In the genomic region with DNA sequence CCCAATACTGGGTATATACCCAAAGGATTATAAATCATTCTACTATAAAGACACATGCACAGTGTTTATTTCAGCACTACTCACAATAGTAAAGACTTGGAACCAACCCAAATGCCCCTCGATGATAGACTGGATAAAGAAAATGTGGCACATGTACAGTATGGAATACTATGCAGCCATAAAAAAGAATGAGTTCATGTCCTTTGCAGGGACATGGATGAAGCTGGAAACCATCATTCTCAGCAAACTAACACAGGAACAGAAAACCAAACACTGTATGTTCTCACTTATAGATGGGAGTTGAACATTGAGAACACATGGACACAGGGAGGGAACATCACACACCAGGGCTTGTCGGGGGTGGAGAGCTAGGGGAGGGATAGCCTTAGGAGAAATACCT, we compare ENCODE assay signal across 2 cellular contexts. TPM values are rescaled to one million over a fixed set of nuclear protein-coding genes. Genes with fewer than 3 reads are reported as not detected.
"Had no signal": no experiment of that assay in that cellular context is flagged by ENCODE, and none has a peak within 500 bp of the region (broad histone marks: within the 10 kb centered on the region; RNA-seq: fewer than 3 reads in every experiment).

No MANE protein-coding gene starts in this region.

RNA-seq across cellular contexts. Expression of a gene that starts 11.0 kb away (rescaled TPM):
- total RNA-seq: G401, GM12878 had no signal

RNA-seq across cellular contexts. Expression of a gene that starts 27.2 kb away (rescaled TPM):
- total RNA-seq: G401 had no signal

RNA-seq across cellular contexts. Expression of a gene that starts 53.7 kb away (rescaled TPM):
- total RNA-seq: G401, GM12878 had no signal
